In the genomic region with DNA sequence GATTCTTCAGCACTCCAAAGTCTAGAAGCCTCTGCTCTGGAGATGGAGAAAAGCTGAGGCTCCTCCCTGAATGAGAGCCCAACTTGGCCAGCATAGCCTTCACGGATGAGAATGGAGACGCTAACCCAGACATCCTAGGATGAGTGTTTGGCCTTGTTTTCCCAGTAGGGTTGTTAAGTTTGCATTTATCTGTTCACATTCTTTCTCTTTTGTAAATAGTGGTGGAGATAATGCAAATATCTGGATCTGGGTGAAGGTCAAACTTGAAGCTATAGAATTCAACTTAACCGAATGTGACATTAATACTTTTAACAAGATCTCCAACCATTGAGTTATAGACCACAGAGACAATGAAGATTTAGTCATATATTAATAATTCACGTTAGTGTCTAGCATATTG, we compare ENCODE assay signal across 1 cellular context.
A peak's percentile ranks its signal among the peaks of the same experiment; 100 is the strongest.
TF ChIP-seq lines count a peak whose summit lies in the region.

No MANE protein-coding gene starts in this region.

TF ChIP-seq in HepG2, 621 proteins besides CTCF, POLR2A, EP300 and RAD21 (continued from another document and continues in another):
- TF ChIP-seq ARID3A (IDR thresholded peaks at IDR 0.05; ENCODE audit: low read depth, low read length) = 0 out of 2 replicates have a peak, but pooled peaks have one; percentile 58
- 0 out of 2 replicates have a peak, but pooled peaks have one; percentile 36 for TF ChIP-seq ZBTB26 (CRISPR knock-in tag; IDR thresholded peaks at IDR 0.05; ENCODE audit: borderline replicate concordance)
- 0 out of 2 replicates have a peak, but pooled peaks have one; percentile 21 for TF ChIP-seq PHF21A (CRISPR knock-in tag; IDR thresholded peaks at IDR 0.05)
- TF ChIP-seq RARA (CRISPR knock-in tag; IDR thresholded peaks at IDR 0.05) = peak; percentile 85
- TF ChIP-seq FOXC1 (CRISPR knock-in tag; IDR thresholded peaks at IDR 0.05; ENCODE audit: borderline replicate concordance) = no peak
- no peak for TF ChIP-seq ZNF678 (CRISPR knock-in tag; IDR thresholded peaks at IDR 0.05)
- no peak for TF ChIP-seq KAT2B (IDR thresholded peaks at IDR 0.05; ENCODE audit: borderline replicate concordance, low read depth, low read length)
- no peak for TF ChIP-seq PAF1 (CRISPR knock-in tag; IDR thresholded peaks at IDR 0.05)
- no peak for TF ChIP-seq ZBTB40 (IDR thresholded peaks at IDR 0.05)
- no peak for TF ChIP-seq ZBTB40 (CRISPR knock-in tag; IDR thresholded peaks at IDR 0.05)
- peak; percentile 37; the same call in 1 of the 2 replicates for TF ChIP-seq HNF4A (CRISPR knock-in tag; IDR thresholded peaks at IDR 0.05)
- no peak for TF ChIP-seq ATF7-NPFF (CRISPR knock-in tag; IDR thresholded peaks at IDR 0.05; ENCODE audit: low read depth)
- TF ChIP-seq ZNF772 (CRISPR knock-in tag; IDR thresholded peaks at IDR 0.05) = no peak
- no peak for TF ChIP-seq SMARCE1 (IDR thresholded peaks at IDR 0.05; ENCODE audit: borderline replicate concordance)
- TF ChIP-seq ZNF33A (CRISPR knock-in tag; IDR thresholded peaks at IDR 0.05; ENCODE audit: borderline replicate concordance) = no peak
- TF ChIP-seq ZFY (CRISPR knock-in tag; IDR thresholded peaks at IDR 0.05) = 0 out of 2 replicates have a peak, but pooled peaks have one; percentile 3
- TF ChIP-seq JUN (CRISPR knock-in tag; IDR thresholded peaks at IDR 0.05) = no peak
- no peak for TF ChIP-seq KDM5A (IDR thresholded peaks at IDR 0.05; ENCODE audit: borderline replicate concordance, low read length)
- 0 out of 2 replicates have a peak, but pooled peaks have one; percentile 36 for TF ChIP-seq KDM6A (CRISPR knock-in tag; IDR thresholded peaks at IDR 0.05; ENCODE audit: low read depth)
- TF ChIP-seq MIER3 (CRISPR knock-in tag; IDR thresholded peaks at IDR 0.05; ENCODE audit: borderline replicate concordance) = no peak
- TF ChIP-seq ZNF121 (CRISPR knock-in tag; IDR thresholded peaks at IDR 0.05) = no peak
- TF ChIP-seq KIAA2018 (CRISPR knock-in tag; IDR thresholded peaks at IDR 0.05; ENCODE audit: borderline replicate concordance) = no peak
- TF ChIP-seq ZNF256 (CRISPR knock-in tag; conservative IDR thresholded peaks at IDR 0.05) = no peak
- TF ChIP-seq TBX2 (CRISPR knock-in tag; IDR thresholded peaks at IDR 0.05; ENCODE audit: borderline replicate concordance) = no peak
- no peak for TF ChIP-seq GABPB1 (CRISPR knock-in tag; IDR thresholded peaks at IDR 0.05)
- no peak for TF ChIP-seq BCLAF1 (IDR thresholded peaks at IDR 0.05)
- TF ChIP-seq SNRNP70 (IDR thresholded peaks at IDR 0.05; ENCODE audit: low read depth, low read length) = no peak
